In the genomic region with DNA sequence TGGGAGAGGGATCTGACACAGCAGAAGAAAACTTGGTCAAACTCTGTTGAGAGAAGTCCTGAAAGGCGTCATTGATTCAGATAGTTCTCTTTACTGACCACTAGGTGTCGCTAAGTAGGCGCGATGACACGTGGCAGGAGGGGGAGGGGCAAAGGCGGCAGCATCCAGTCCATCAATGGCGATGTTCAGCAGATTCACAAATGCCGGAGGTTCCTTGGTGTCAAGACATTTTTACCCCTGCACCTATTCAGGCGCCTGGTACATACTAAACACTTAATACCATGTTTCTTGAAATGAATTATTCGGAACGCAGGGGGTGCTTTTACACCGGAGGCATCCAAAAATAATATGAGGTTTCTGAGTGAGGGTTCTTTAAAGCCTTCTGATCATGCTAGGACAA, we compare ENCODE assay signal across 8 cellular contexts. TPM values are rescaled to one million over a fixed set of nuclear protein-coding genes. Genes with fewer than 3 reads are reported as not detected.
DNase-seq lines count a peak whose midpoint lies in the region; ATAC-seq and TF ChIP-seq lines count a peak whose summit lies in the region.

No MANE protein-coding gene starts in this region.

- H3K9me3 Mint-ChIP-seq in WTC11, result peaks cover 6% of the 10 kb centered on the region

- POLR2A ChIA-PET in WTC11 (lab: Charles Lee), result no interaction called here

- H3K36me3 Mint-ChIP-seq in WTC11, result no peaks in the 10 kb centered on the region

- peaks cover 13% of the 10 kb centered on the region for H3K4me1 Mint-ChIP-seq in WTC11

- no peak overlapping the region for H3K4me3 Mint-ChIP-seq in WTC11

- peak; percentile 79 for TF ChIP-seq CTCF in WTC11 (IDR thresholded peaks at IDR 0.05)

- peak; percentile 74 for DNase-seq in NK-92 treated with Interleukin-12 subunit alpha and Interleukin-12 subunit beta, amount 100 ng/mL, for 24 hours (lab: John Stamatoyannopoulos, UW)
- DNase-seq in NK-92 (lab: John Stamatoyannopoulos, UW; ENCODE audit: unreplicated experiment), result no peak
- DNase-seq in NCI-H2227 treated with DMSO at 0.1 percent for 48 hours (lab: John Stamatoyannopoulos, UW), result peak; percentile 22
- DNase-seq in WTC11 (ENCODE audit: low spot score), result peak; percentile 65
- DNase-seq in central memory CD4-positive, alpha-beta T cell, result peak; percentile 74
- peak; percentile 84 for DNase-seq in left kidney (ENCODE audit: low read depth, low spot score)
- peak; percentile 48 to 72 (median 51) for DNase-seq in stimulated activated CD4-positive, alpha-beta T cell treated with anti-CD3 and anti-CD28 coated beads, TNF-alpha, amount 100 ng/mL, for 1 hour (ENCODE audit: low read depth in 3 of 3, low spot score in 1 of 3)

- peaks cover 29% of the 10 kb centered on the region for H3K27me3 Mint-ChIP-seq in WTC11 (ENCODE audit: low read depth)

- H3K27ac Mint-ChIP-seq in WTC11, result no peak overlapping the region

- CTCF ChIA-PET in WTC11 (lab: Charles Lee), result interaction anchor here (3.1 kb wide), 1 partner anchor 79 kb away, joined by 20 read pairs; no protein-coding TSS in a partner anchor

- ATAC-seq in HG03039 (IDR thresholded peaks at IDR 0.05; ENCODE audit: unreplicated experiment) (peak; percentile 35), WTC11 (peak; percentile 54)

TF ChIP-seq in WTC11, 78 proteins besides CTCF, POLR2A, EP300 and RAD21:
- TF ChIP-seq SP1 (CRISPR knock-in tag; conservative IDR thresholded peaks at IDR 0.05) (peak; percentile 55), TEAD1 (CRISPR knock-in tag; IDR thresholded peaks at IDR 0.05) (0 out of 2 replicates have a peak, but pooled peaks have one; percentile 71), HMGA2 (CRISPR knock-in tag; IDR thresholded peaks at IDR 0.05) (no peak), NFE2L1 (CRISPR knock-in tag; IDR thresholded peaks at IDR 0.05) (peak; percentile 55; the same call in 1 of the 2 replicates), NFATC4 (CRISPR knock-in tag; IDR thresholded peaks at IDR 0.05) (no peak), ETV6 (CRISPR knock-in tag; IDR thresholded peaks at IDR 0.05) (no peak), SMAD4 (CRISPR knock-in tag; IDR thresholded peaks at IDR 0.05) (no peak), CBFB (CRISPR knock-in tag; IDR thresholded peaks at IDR 0.05; ENCODE audit: low read depth) (no peak)
- TF ChIP-seq, protein P1, sequence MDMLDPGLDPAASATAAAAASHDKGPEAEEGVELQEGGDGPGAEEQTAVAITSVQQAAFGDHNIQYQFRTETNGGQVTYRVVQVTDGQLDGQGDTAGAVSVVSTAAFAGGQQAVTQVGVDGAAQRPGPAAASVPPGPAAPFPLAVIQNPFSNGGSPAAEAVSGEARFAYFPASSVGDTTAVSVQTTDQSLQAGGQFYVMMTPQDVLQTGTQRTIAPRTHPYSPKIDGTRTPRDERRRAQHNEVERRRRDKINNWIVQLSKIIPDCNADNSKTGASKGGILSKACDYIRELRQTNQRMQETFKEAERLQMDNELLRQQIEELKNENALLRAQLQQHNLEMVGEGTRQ (CRISPR knock-in tag; IDR thresholded peaks at IDR 0.05), result peak; percentile 82
- TF ChIP-seq, protein P2, sequence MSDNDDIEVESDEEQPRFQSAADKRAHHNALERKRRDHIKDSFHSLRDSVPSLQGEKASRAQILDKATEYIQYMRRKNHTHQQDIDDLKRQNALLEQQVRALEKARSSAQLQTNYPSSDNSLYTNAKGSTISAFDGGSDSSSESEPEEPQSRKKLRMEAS (CRISPR knock-in tag; IDR thresholded peaks at IDR 0.05), result peak; percentile 97
- TF ChIP-seq, protein P3, sequence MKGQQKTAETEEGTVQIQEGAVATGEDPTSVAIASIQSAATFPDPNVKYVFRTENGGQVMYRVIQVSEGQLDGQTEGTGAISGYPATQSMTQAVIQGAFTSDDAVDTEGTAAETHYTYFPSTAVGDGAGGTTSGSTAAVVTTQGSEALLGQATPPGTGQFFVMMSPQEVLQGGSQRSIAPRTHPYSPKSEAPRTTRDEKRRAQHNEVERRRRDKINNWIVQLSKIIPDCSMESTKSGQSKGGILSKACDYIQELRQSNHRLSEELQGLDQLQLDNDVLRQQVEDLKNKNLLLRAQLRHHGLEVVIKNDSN (CRISPR knock-in tag; IDR thresholded peaks at IDR 0.05), result peak; percentile 82
- TF ChIP-seq, protein P4, sequence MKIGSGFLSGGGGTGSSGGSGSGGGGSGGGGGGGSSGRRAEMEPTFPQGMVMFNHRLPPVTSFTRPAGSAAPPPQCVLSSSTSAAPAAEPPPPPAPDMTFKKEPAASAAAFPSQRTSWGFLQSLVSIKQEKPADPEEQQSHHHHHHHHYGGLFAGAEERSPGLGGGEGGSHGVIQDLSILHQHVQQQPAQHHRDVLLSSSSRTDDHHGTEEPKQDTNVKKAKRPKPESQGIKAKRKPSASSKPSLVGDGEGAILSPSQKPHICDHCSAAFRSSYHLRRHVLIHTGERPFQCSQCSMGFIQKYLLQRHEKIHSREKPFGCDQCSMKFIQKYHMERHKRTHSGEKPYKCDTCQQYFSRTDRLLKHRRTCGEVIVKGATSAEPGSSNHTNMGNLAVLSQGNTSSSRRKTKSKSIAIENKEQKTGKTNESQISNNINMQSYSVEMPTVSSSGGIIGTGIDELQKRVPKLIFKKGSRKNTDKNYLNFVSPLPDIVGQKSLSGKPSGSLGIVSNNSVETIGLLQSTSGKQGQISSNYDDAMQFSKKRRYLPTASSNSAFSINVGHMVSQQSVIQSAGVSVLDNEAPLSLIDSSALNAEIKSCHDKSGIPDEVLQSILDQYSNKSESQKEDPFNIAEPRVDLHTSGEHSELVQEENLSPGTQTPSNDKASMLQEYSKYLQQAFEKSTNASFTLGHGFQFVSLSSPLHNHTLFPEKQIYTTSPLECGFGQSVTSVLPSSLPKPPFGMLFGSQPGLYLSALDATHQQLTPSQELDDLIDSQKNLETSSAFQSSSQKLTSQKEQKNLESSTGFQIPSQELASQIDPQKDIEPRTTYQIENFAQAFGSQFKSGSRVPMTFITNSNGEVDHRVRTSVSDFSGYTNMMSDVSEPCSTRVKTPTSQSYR (CRISPR knock-in tag; IDR thresholded peaks at IDR 0.05), result peak; percentile 91

RNA-seq across cellular contexts. Expression of a gene that starts 3.0 kb away (rescaled TPM):
- 0.26 to 0.46 TPM (median 0.37 TPM) in 3 replicates for total RNA-seq in WTC11 (2021)

RNA-seq across cellular contexts. Expression of a gene that starts 42.3 kb away (rescaled TPM):
- 1.3 to 1.6 TPM (median 1.4 TPM) in 3 replicates for total RNA-seq in WTC11 (2021)
